In genomic region chr17:47699536-47699840, GRCh38 we compare ENCODE assay signal across 14 cellular contexts. TPM values are rescaled to one million over a fixed set of nuclear protein-coding genes. Genes with fewer than 3 reads are reported as not detected.
A peak's percentile ranks its signal among the peaks of the same experiment; 100 is the strongest.
DNase-seq lines count a peak whose midpoint lies in the region; ATAC-seq and FAIRE-seq lines count a peak whose summit lies in the region.
"Had no signal": no experiment of that assay in that cellular context is flagged by ENCODE, and none has a peak within 500 bp of the region (broad histone marks: within the 10 kb centered on the region; RNA-seq: fewer than 3 reads in every experiment).

No MANE protein-coding gene starts in this region.

- no peaks in the 10 kb centered on the region for H3K36me3 Mint-ChIP-seq in activated CD8-positive, alpha-beta memory T cell treated with anti-CD3 and anti-CD28 coated beads, Interleukin-2, amount 10 ng/mL, durations not matched to agents 7 days and 5 days
- H3K36me3 Mint-ChIP-seq in CD4-positive, alpha-beta memory T cell: peaks cover 0 to 1% of the 10 kb centered on the region in 2 donors
- H3K36me3 Mint-ChIP-seq in activated T-helper 17 cell treated with anti-CD3 and anti-CD28 coated beads, Interleukin-2, amount 50 U/mL, for 72 hours (ENCODE audit: low read depth): peaks cover 82% of the 10 kb centered on the region
- no peaks in the 10 kb centered on the region for H3K36me3 Mint-ChIP-seq in natural killer cell treated with Interleukin-12 subunit alpha and Interleukin-12 subunit beta and Interleukin-15 and Interleukin-18, amount 100 ng/mL, for 72 hours

- no peak overlapping the region for H3K27ac ChIP-seq in CD4-positive, alpha-beta memory T cell (ENCODE audit: low read depth, low read length)

- no peak overlapping the region for H3K4me3 Mint-ChIP-seq in activated CD8-positive, alpha-beta memory T cell treated with anti-CD3 and anti-CD28 coated beads, Interleukin-2, amount 10 ng/mL, durations not matched to agents 7 days and 5 days
- H3K4me3 Mint-ChIP-seq in CD4-positive, alpha-beta memory T cell: peak overlapping the region in 3 of 8 donors; percentile 3 to 64 (median 31)
- H3K4me3 Mint-ChIP-seq in activated T-helper 17 cell treated with anti-CD3 and anti-CD28 coated beads, Interleukin-2, amount 50 U/mL, for 72 hours: peak overlapping the region; percentile 28
- peak overlapping the region; percentile 85 for H3K4me3 Mint-ChIP-seq in natural killer cell treated with Interleukin-12 subunit alpha and Interleukin-12 subunit beta and Interleukin-15 and Interleukin-18, amount 100 ng/mL, for 72 hours
- H3K4me3 Mint-ChIP-seq: CD14-positive monocyte had no signal

- H3K27me3 Mint-ChIP-seq in activated CD8-positive, alpha-beta memory T cell treated with anti-CD3 and anti-CD28 coated beads, Interleukin-2, amount 10 ng/mL, durations not matched to agents 7 days and 5 days: peaks cover 4% of the 10 kb centered on the region
- H3K27me3 Mint-ChIP-seq in CD4-positive, alpha-beta memory T cell: no peaks in the 10 kb centered on the region
- no peaks in the 10 kb centered on the region for H3K27me3 Mint-ChIP-seq in activated T-helper 17 cell treated with anti-CD3 and anti-CD28 coated beads, Interleukin-2, amount 50 U/mL, for 72 hours
- no peaks in the 10 kb centered on the region for H3K27me3 Mint-ChIP-seq in natural killer cell treated with Interleukin-12 subunit alpha and Interleukin-12 subunit beta and Interleukin-15 and Interleukin-18, amount 100 ng/mL, for 72 hours

- no peaks in the 10 kb centered on the region for H3K36me3 ChIP-seq in CD4-positive, alpha-beta memory T cell (ENCODE audit: insufficient read depth, low read length)

- no peak for FAIRE-seq in GM19239 (lab: Jason Lieb, UNC)
- FAIRE-seq: A204.1 had no signal

- no peaks in the 10 kb centered on the region for H3K27me3 ChIP-seq in CD4-positive, alpha-beta memory T cell (ENCODE audit: insufficient read depth, low read length)

- intact Hi-C loops in CD4-positive, alpha-beta memory T cell (cut with micrococcal nuclease): loop anchor here (1.0 to 5.0 kb wide), 5 partner anchors 18 to 77 kb away; no protein-coding TSS in a partner anchor

- H3K9me3 ChIP-seq in CD4-positive, alpha-beta memory T cell (ENCODE audit: control insufficient read depth in 1 of 2, low read length in 2 of 2): no peaks in the 10 kb centered on the region
- H3K9me3 ChIP-seq: HAP-1 had no signal

- POLR2A ChIA-PET in CD4-positive, alpha-beta memory T cell (lab: Charles Lee; ENCODE audit: partially characterized antibody): interaction anchor here (0.6 to 3.4 kb wide), 4 partner anchors 35 to 83 kb away, joined by 3 to 34 read pairs (median 7); partner anchors contain the start of gene TBX21

- peaks cover 54% of the 10 kb centered on the region for H3K4me1 Mint-ChIP-seq in activated CD8-positive, alpha-beta memory T cell treated with anti-CD3 and anti-CD28 coated beads, Interleukin-2, amount 10 ng/mL, durations not matched to agents 7 days and 5 days
- peaks cover 30 to 76% (median 49%) of the 10 kb centered on the region in 4 donors for H3K4me1 Mint-ChIP-seq in CD4-positive, alpha-beta memory T cell
- H3K4me1 Mint-ChIP-seq in activated T-helper 17 cell treated with anti-CD3 and anti-CD28 coated beads, Interleukin-2, amount 50 U/mL, for 72 hours: peaks cover 36% of the 10 kb centered on the region
- H3K4me1 Mint-ChIP-seq in natural killer cell treated with Interleukin-12 subunit alpha and Interleukin-12 subunit beta and Interleukin-15 and Interleukin-18, amount 100 ng/mL, for 72 hours (ENCODE audit: low read depth in 2 of 2): peaks cover 66 to 72% of the 10 kb centered on the region in 2 donors

- CTCF ChIA-PET in activated CD8-positive, alpha-beta memory T cell treated with anti-CD3 and anti-CD28 coated beads, Interleukin-2, amount 10 ng/mL, durations not matched to agents 7 days and 5 days (lab: Charles Lee): interaction anchor here (0.7 to 14.9 kb wide), 27 partner anchors 9 to 196 kb away, joined by 3 to 263 read pairs (median 6); partner anchors contain the start of genes KPNB1, LRRC46, MRPL10 and OSBPL7
- CTCF ChIA-PET in CD4-positive, alpha-beta memory T cell (lab: Charles Lee; ENCODE audit: partially characterized antibody): interaction anchor here (0.7 to 8.6 kb wide), 21 partner anchors 8 to 191 kb away, joined by 3 to 118 read pairs (median 6); partner anchors contain the start of gene TBX21

- peak overlapping the region; percentile 2 for H3K27ac Mint-ChIP-seq in activated CD8-positive, alpha-beta memory T cell treated with anti-CD3 and anti-CD28 coated beads, Interleukin-2, amount 10 ng/mL, durations not matched to agents 7 days and 5 days
- H3K27ac Mint-ChIP-seq in CD4-positive, alpha-beta memory T cell: peak overlapping the region in 4 of 7 donors; percentile 13 to 66 (median 25)
- H3K27ac Mint-ChIP-seq in activated T-helper 17 cell treated with anti-CD3 and anti-CD28 coated beads, Interleukin-2, amount 50 U/mL, for 72 hours: no peak overlapping the region
- H3K27ac Mint-ChIP-seq in natural killer cell treated with Interleukin-12 subunit alpha and Interleukin-12 subunit beta and Interleukin-15 and Interleukin-18, amount 100 ng/mL, for 72 hours: peak overlapping the region; percentile 96 to 97
- H3K27ac Mint-ChIP-seq: CD14-positive monocyte had no signal

- ATAC-seq in activated CD8-positive, alpha-beta memory T cell treated with anti-CD3 and anti-CD28 coated beads, Interleukin-2, amount 10 ng/mL, durations not matched to agents 7 days and 5 days: no peak
- ATAC-seq in activated T-helper 17 cell treated with anti-CD3 and anti-CD28 coated beads, Interleukin-2, amount 50 U/mL, for 72 hours (replicated peaks): no peak
- no peak for ATAC-seq in natural killer cell treated with Interleukin-12 subunit alpha and Interleukin-12 subunit beta and Interleukin-15 and Interleukin-18, amount 100 ng/mL, for 72 hours
- ATAC-seq in GM21447 (IDR thresholded peaks at IDR 0.05; ENCODE audit: unreplicated experiment): no peak

- no peak for DNase-seq in activated CD8-positive, alpha-beta memory T cell treated with anti-CD3 and anti-CD28 coated beads, Interleukin-2, amount 10 ng/mL, durations not matched to agents 7 days and 5 days
- no peak for DNase-seq in activated CD8-positive, alpha-beta memory T cell treated with anti-CD3 and anti-CD28 coated beads, Interleukin-2, amount 50 U/mL, for 48 hours
- DNase-seq in CD4-positive, alpha-beta memory T cell: no peak
- no peak for DNase-seq in natural killer cell treated with Interleukin-12 subunit alpha and Interleukin-12 subunit beta and Interleukin-15 and Interleukin-18, amount 100 ng/mL, for 72 hours (ENCODE audit: low spot score)
- DNase-seq in dermis blood vessel endothelial cell (no peak), GM19239 (ENCODE audit: insufficient read length, low spot score) (no peak)
- DNase-seq: NCI-H1417 treated with DMSO at 0.1 percent for 48 hours, NCI-H2029, NCI-H510A had no signal

- H3K4me3 ChIP-seq in CD4-positive, alpha-beta memory T cell (ENCODE audit: low read length in 2 of 2): no peak overlapping the region
- H3K4me3 ChIP-seq: HAP-1 had no signal

- H3K9me3 Mint-ChIP-seq in activated CD8-positive, alpha-beta memory T cell treated with anti-CD3 and anti-CD28 coated beads, Interleukin-2, amount 10 ng/mL, durations not matched to agents 7 days and 5 days (ENCODE audit: low read depth): no peaks in the 10 kb centered on the region
- no peaks in the 10 kb centered on the region for H3K9me3 Mint-ChIP-seq in CD4-positive, alpha-beta memory T cell
- H3K9me3 Mint-ChIP-seq in activated T-helper 17 cell treated with anti-CD3 and anti-CD28 coated beads, Interleukin-2, amount 50 U/mL, for 72 hours: no peaks in the 10 kb centered on the region
- H3K9me3 Mint-ChIP-seq in natural killer cell treated with Interleukin-12 subunit alpha and Interleukin-12 subunit beta and Interleukin-15 and Interleukin-18, amount 100 ng/mL, for 72 hours: no peaks in the 10 kb centered on the region

- peaks cover 62% of the 10 kb centered on the region for H3K4me1 ChIP-seq in CD4-positive, alpha-beta memory T cell (ENCODE audit: insufficient read depth, low read length)

RNA-seq across cellular contexts. Expression of gene TBKBP1, which starts 5.5 kb away (rescaled TPM):
- 1 to 10 TPM; 2.6 to 3.0 TPM for total RNA-seq in activated CD8-positive, alpha-beta memory T cell treated with anti-CD3 and anti-CD28 coated beads, Interleukin-2, amount 10 ng/mL, durations not matched to agents 7 days and 5 days
- 1 to 10 TPM; 6.7 to 7.4 TPM for total RNA-seq in CD4-positive, alpha-beta memory T cell
- polyA plus RNA-seq in CD4-positive, alpha-beta memory T cell: under 1 TPM; 0.49 to 0.68 TPM
- 10 to 100 TPM in 1 of 2 donors, 1 to 10 TPM in 1; 6.3 to 10.2 TPM for total RNA-seq in activated T-helper 17 cell treated with anti-CD3 and anti-CD28 coated beads, Interleukin-2, amount 50 U/mL, for 72 hours
- total RNA-seq in natural killer cell treated with Interleukin-12 subunit alpha and Interleukin-12 subunit beta and Interleukin-15 and Interleukin-18, amount 100 ng/mL, for 72 hours: 10 to 100 TPM; 13.1 to 22.6 TPM
- 14.8 and 20.2 TPM in 2 replicates for total RNA-seq in dermis blood vessel endothelial cell

RNA-seq across cellular contexts. Expression of gene TBX21, which starts 33.5 kb away (rescaled TPM):
- total RNA-seq in activated CD8-positive, alpha-beta memory T cell treated with anti-CD3 and anti-CD28 coated beads, Interleukin-2, amount 10 ng/mL, durations not matched to agents 7 days and 5 days: 10 to 100 TPM; 59.0 to 68.4 TPM
- 10 to 100 TPM; 15.8 to 17.9 TPM for total RNA-seq in CD4-positive, alpha-beta memory T cell
- polyA plus RNA-seq in CD4-positive, alpha-beta memory T cell: 10 to 100 TPM in 1 of 2 donors, 1 to 10 TPM in 1; 6.8 to 11.5 TPM
- 10 to 100 TPM; 19.9 to 30.5 TPM for total RNA-seq in activated T-helper 17 cell treated with anti-CD3 and anti-CD28 coated beads, Interleukin-2, amount 50 U/mL, for 72 hours
- total RNA-seq in natural killer cell treated with Interleukin-12 subunit alpha and Interleukin-12 subunit beta and Interleukin-15 and Interleukin-18, amount 100 ng/mL, for 72 hours: 100 to 1,000 TPM; 234 to 437 TPM
- not detected in 2 replicates for total RNA-seq in dermis blood vessel endothelial cell

RNA-seq across cellular contexts. Expression of gene KPNB1, which starts 49.8 kb away (rescaled TPM):
- total RNA-seq in activated CD8-positive, alpha-beta memory T cell treated with anti-CD3 and anti-CD28 coated beads, Interleukin-2, amount 10 ng/mL, durations not matched to agents 7 days and 5 days: 100 to 1,000 TPM; 413 to 525 TPM
- 100 to 1,000 TPM; 258 to 268 TPM for total RNA-seq in CD4-positive, alpha-beta memory T cell
- 10 to 100 TPM; 13.4 to 26.9 TPM for polyA plus RNA-seq in CD4-positive, alpha-beta memory T cell
- total RNA-seq in activated T-helper 17 cell treated with anti-CD3 and anti-CD28 coated beads, Interleukin-2, amount 50 U/mL, for 72 hours: 100 to 1,000 TPM; 451 to 724 TPM
- total RNA-seq in natural killer cell treated with Interleukin-12 subunit alpha and Interleukin-12 subunit beta and Interleukin-15 and Interleukin-18, amount 100 ng/mL, for 72 hours: 1,000 to 10,000 TPM in 1 of 2 donors, 100 to 1,000 TPM in 1; 665 to 1,039 TPM
- total RNA-seq in dermis blood vessel endothelial cell: 394 and 596 TPM in 2 replicates

Comparison
In these comparisons a context has a peak if more than half of its experiments do, and no peak if none do; other contexts are left out.
1. RNA of gene TBX21, which starts 33.5 kb away (total RNA-seq): 234 to 437 TPM in natural killer cell treated with Interleukin-12 subunit alpha and Interleukin-12 subunit beta and Interleukin-15 and Interleukin-18, amount 100 ng/mL, for 72 hours, 59.0 to 68.4 TPM in activated CD8-positive, alpha-beta memory T cell treated with anti-CD3 and anti-CD28 coated beads, Interleukin-2, amount 10 ng/mL, durations not matched to agents 7 days and 5 days, 19.9 to 30.5 TPM in activated T-helper 17 cell treated with anti-CD3 and anti-CD28 coated beads, Interleukin-2, amount 50 U/mL, for 72 hours and 15.8 to 17.9 TPM in CD4-positive, alpha-beta memory T cell; not detected in dermis blood vessel endothelial cell; every median in the first group is over 10 times any median in the second.